In genomic region chr19:46860125-46860845, GRCh38 we compare ENCODE assay signal across 1 cellular context.
A peak's percentile ranks its signal among the peaks of the same experiment; 100 is the strongest.
TF ChIP-seq lines count a peak whose summit lies in the region.

No MANE protein-coding gene starts in this region.

TF ChIP-seq in GM12878, 131 proteins besides CTCF, POLR2A, EP300 and RAD21 (continued from another document):
- TF ChIP-seq IRF3 (IDR thresholded peaks at IDR 0.05) (no peak), CBX5 (IDR thresholded peaks at IDR 0.05; ENCODE audit: low read depth) (no peak), SPI1 (IDR thresholded peaks at IDR 0.05; ENCODE audit: borderline replicate concordance, insufficient read depth, low read depth, low read length) (no peak), MEF2B (IDR thresholded peaks at IDR 0.05; ENCODE audit: partially characterized antibody, poor library complexity, severe bottlenecking) (no peak), CHD4 (IDR thresholded peaks at IDR 0.05) (no peak), PML (IDR thresholded peaks at IDR 0.05; ENCODE audit: low read length) (peak; percentile 76; the same call in 1 of the 2 replicates), ZNF207 (IDR thresholded peaks at IDR 0.05; ENCODE audit: borderline replicate concordance) (peak; percentile 90), ATF2 (IDR thresholded peaks at IDR 0.05; ENCODE audit: low read length) (no peak), NR2F1 (conservative IDR thresholded peaks at IDR 0.05) (peak; percentile 12; the same call in 1 of the 2 replicates), SP1 (IDR thresholded peaks at IDR 0.05; ENCODE audit: low read depth, low read length) (peak; percentile 95), STAT1 (conservative IDR thresholded peaks at IDR 0.05) (no peak), NR2C1 (IDR thresholded peaks at IDR 0.05) (no peak)
